8 cellular contexts compared by ENCODE assay signal in the genomic region with DNA sequence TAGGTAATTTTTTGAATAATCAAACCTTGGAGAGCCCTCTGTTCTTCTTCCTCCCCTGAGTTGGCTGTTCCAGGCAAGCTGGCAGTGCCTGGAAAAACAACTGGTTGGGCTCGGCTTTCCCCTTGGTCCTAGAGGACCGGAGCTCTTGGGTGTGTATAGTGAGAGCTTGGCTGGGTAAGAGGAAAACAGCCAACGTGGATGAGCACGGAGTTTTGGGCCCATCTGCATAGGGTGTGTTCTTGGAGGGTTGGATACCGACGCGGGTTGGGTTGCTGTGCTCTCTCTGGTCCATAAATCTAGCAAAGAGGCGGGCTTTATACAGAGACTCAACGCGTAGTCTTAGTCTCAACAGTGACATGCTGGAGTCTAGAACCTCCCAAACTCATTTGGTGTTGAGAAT. TPM values are rescaled to one million over a fixed set of nuclear protein-coding genes. Genes with fewer than 3 reads are reported as not detected.
A peak's percentile ranks its signal among the peaks of the same experiment; 100 is the strongest.
DNase-seq lines count a peak whose midpoint lies in the region; ATAC-seq, FAIRE-seq and TF ChIP-seq lines count a peak whose summit lies in the region.

No MANE protein-coding gene starts in this region.

- H3K79me2 ChIP-seq in fibroblast of lung (ENCODE audit: control insufficient read depth, insufficient read depth, low read length), result no peaks in the 10 kb centered on the region

- H3K4me3 ChIP-seq in fibroblast of lung (replicated peaks in 1 of 4; ENCODE audit: control extremely low read depth in 1 of 4, insufficient read depth in 1 of 4, low read depth in 3 of 4, low read length in 4 of 4) (no peak overlapping the region), pancreas (no peak overlapping the region)

- in situ Hi-C loops in GM13976 (cut with MboI; ENCODE audit: low sequenced_read_pairs, unreplicated experiment), result no loop called here

- 32 to 46% methylated on average over 10 of the region's 10 CpGs for WGBS in pancreas, 2 donors

- H3K4me1 ChIP-seq in fibroblast of lung (ENCODE audit: control insufficient read depth, extremely low read depth, insufficient read depth, low read length) (peaks cover 45% of the 10 kb centered on the region), pancreas (peaks cover 5 to 21% (median 11%) of the 10 kb centered on the region in 3 donors)

- H3K9ac ChIP-seq in fibroblast of lung (ENCODE audit: insufficient read depth, low read length), result no peak overlapping the region

- ATAC-seq in pancreas (peak; percentile 87 to 96 (median 90)), HG02840 (IDR thresholded peaks at IDR 0.05; ENCODE audit: low FRiP score, unreplicated experiment) (no peak)

- H3K9me3 ChIP-seq in fibroblast of lung (ENCODE audit: control insufficient read depth, insufficient read depth, low read depth, low read length) (no peaks in the 10 kb centered on the region), pancreas (no peaks in the 10 kb centered on the region)

- intact Hi-C loops in pancreas (cut with DNase I), result no loop called here

- H3K27ac ChIP-seq in fibroblast of lung (ENCODE audit: insufficient read depth, low read length) (peak overlapping the region; percentile 70), pancreas (peak overlapping the region in 1 of 4 donors; percentile 2)

- TF ChIP-seq CTCF in fibroblast of lung (conservative IDR thresholded peaks at IDR 0.05 in 1 of 2, IDR thresholded peaks at IDR 0.05 in 1 of 2; ENCODE audit: low read depth in 1 of 2, low read length in 2 of 2) (no peak), pancreas (IDR thresholded peaks at IDR 0.05) (no peak), GM13976 (IDR thresholded peaks at IDR 0.05; ENCODE audit: borderline replicate concordance, control extremely low read depth, extremely low read depth, insufficient read depth, missing control alignments) (no peak)

- peak; percentile 93 for DNase-seq in DMS153 (lab: John Stamatoyannopoulos, UW)
- DNase-seq in NCI-H510A treated with DMSO at 0.1 percent for 48 hours (lab: John Stamatoyannopoulos, UW), result peak; percentile 84
- DNase-seq in fibroblast of lung (ENCODE audit: low read depth in 2 of 2), result peak; percentile 82 to 90
- DNase-seq in pancreas, result peak; percentile 62 to 81 (median 66)
- DNase-seq in ecto neural progenitor cell (ENCODE audit: low spot score), result no peak
- no peak for DNase-seq in GF-D8 (lab: John Stamatoyannopoulos, UW)
- no peak for DNase-seq in GM13976 (ENCODE audit: low spot score)

- FAIRE-seq in pancreas (lab: Jason Lieb, UNC), result no peak

- H3K4me2 ChIP-seq in fibroblast of lung (ENCODE audit: extremely low read depth, insufficient read depth, low read length), result no peak overlapping the region

- H3K27me3 ChIP-seq in fibroblast of lung (ENCODE audit: control insufficient read depth, insufficient read depth, low read length) (no peaks in the 10 kb centered on the region), pancreas (no peaks in the 10 kb centered on the region)

- H4K20me1 ChIP-seq in fibroblast of lung (ENCODE audit: control insufficient read depth, extremely low read depth, insufficient read depth, low read length), result no peaks in the 10 kb centered on the region

- H2AFZ ChIP-seq in fibroblast of lung (ENCODE audit: low read length), result no peak overlapping the region

- H3K36me3 ChIP-seq in fibroblast of lung (ENCODE audit: control insufficient read depth, insufficient read depth, low read length), result no peaks in the 10 kb centered on the region
- no peaks in the 10 kb centered on the region for H3K36me3 ChIP-seq in pancreas

RNA-seq across cellular contexts. Expression of a gene that starts 23.2 kb away (rescaled TPM):
- total RNA-seq in fibroblast of lung (13.1 and 22.0 TPM in 2 replicates), pancreas (1 to 10 TPM in 2 of 6 donors, under 1 TPM in 4; 0.28 to 2.3 (median 0.77) TPM)
- polyA plus RNA-seq in fibroblast of lung (10.4 and 23.3 TPM in 2 replicates), pancreas (under 1 TPM; 0.09 to 0.72 TPM)
- polyA plus RNA-seq in fibroblast of lung (2012), result 7.3 and 17.8 TPM in 2 replicates
- 20.0 and 45.1 TPM in 2 replicates for polyA minus RNA-seq in fibroblast of lung (ENCODE audit: low replicate concordance)

RNA-seq across cellular contexts. Expression of a gene that starts 46.9 kb away (rescaled TPM):
- total RNA-seq in fibroblast of lung (9.2 and 10.0 TPM in 2 replicates), pancreas (1 to 10 TPM in 5 of 6 donors, under 1 TPM in 1; 0.82 to 6.7 (median 2.6) TPM)
- polyA plus RNA-seq in fibroblast of lung (1.0 and 1.3 TPM in 2 replicates), pancreas (1 to 10 TPM in 1 of 2 donors, under 1 TPM in 1; 0.46 to 1.2 TPM)
- polyA plus RNA-seq in fibroblast of lung (2012), result 0.70 and 1.3 TPM in 2 replicates
- polyA minus RNA-seq in fibroblast of lung (ENCODE audit: low replicate concordance), result not detected in 2 replicates

Comparison
In these comparisons a context has a peak if more than half of its experiments do, and no peak if none do; other contexts are left out.
1. DNase-seq: peak in DMS153 (single experiment), NCI-H510A treated with DMSO at 0.1 percent for 48 hours (single experiment), fibroblast of lung (2 of 2) and pancreas (6 of 6); none in ecto neural progenitor cell (single experiment), GF-D8 (single experiment) and GM13976 (single experiment).